In genomic region chr10:34698979-34699378, GRCh38 we compare ENCODE assay signal across 11 cellular contexts.
DNase-seq lines count a peak whose midpoint lies in the region; ATAC-seq and TF ChIP-seq lines count a peak whose summit lies in the region.
"Had no signal": no experiment of that assay in that cellular context is flagged by ENCODE, and none has a peak within 500 bp of the region (broad histone marks: within the 10 kb centered on the region; RNA-seq: fewer than 3 reads in every experiment).

No MANE protein-coding gene starts in this region.

- DNase-seq in MCF 10A (ENCODE audit: unreplicated experiment) (peak; percentile 66), breast epithelium (ENCODE audit: low spot score in 2 of 2) (no peak), amniotic stem cell (lab: John Stamatoyannopoulos, UW) (peak; percentile 22), glomerular visceral epithelial cell (ENCODE audit: extremely low spot score) (peak; percentile 88), upper lobe of right lung (no peak), substantia nigra (lab: John Stamatoyannopoulos, UW) (no peak)
- DNase-seq: NCI-H345 had no signal

- H3K4me3 Mint-ChIP-seq in MCF 10A (ENCODE audit: unreplicated experiment) = peak overlapping the region; percentile 12
- H3K4me3 Mint-ChIP-seq: activated naive CD8-positive, alpha-beta T cell had no signal

- H3K36me3 ChIP-seq in breast epithelium = no peaks in the 10 kb centered on the region
- H3K36me3 ChIP-seq in upper lobe of right lung = no peaks in the 10 kb centered on the region

- no TSS peak for BruUV-seq in MCF 10A (replicated peaks; lab: Mats Ljungman, UMichigan)

- peaks cover 6% of the 10 kb centered on the region for H3K9me3 Mint-ChIP-seq in MCF 10A (ENCODE audit: unreplicated experiment)

- H3K9me3 ChIP-seq in breast epithelium (no peaks in the 10 kb centered on the region), upper lobe of right lung (no peaks in the 10 kb centered on the region)

- H3K4me1 ChIP-seq in breast epithelium (peaks cover 0 to 8% of the 10 kb centered on the region in 2 donors), upper lobe of right lung (peaks cover 12% of the 10 kb centered on the region)

- H3K36me3 Mint-ChIP-seq in MCF 10A (ENCODE audit: insufficient read depth, unreplicated experiment) = peaks cover 13% of the 10 kb centered on the region
- H3K36me3 Mint-ChIP-seq: activated naive CD8-positive, alpha-beta T cell had no signal

- ATAC-seq in upper lobe of right lung (peak; percentile 76), HG03025 (IDR thresholded peaks at IDR 0.05; ENCODE audit: low FRiP score, unreplicated experiment) (no peak), HG02571 (IDR thresholded peaks at IDR 0.05; ENCODE audit: unreplicated experiment) (no peak)

- TF ChIP-seq POLR2A in breast epithelium (IDR thresholded peaks at IDR 0.05) = no peak

- TF ChIP-seq CTCF in MCF 10A (IDR thresholded peaks at IDR 0.05; ENCODE audit: unreplicated experiment) = no peak
- TF ChIP-seq CTCF in breast epithelium (IDR thresholded peaks at IDR 0.05) = no peak
- TF ChIP-seq CTCF in upper lobe of right lung (IDR thresholded peaks at IDR 0.05) = no peak

- H3K4me1 Mint-ChIP-seq in MCF 10A (ENCODE audit: insufficient read depth, unreplicated experiment) = peaks cover 60% of the 10 kb centered on the region

- H3K27me3 Mint-ChIP-seq in MCF 10A (ENCODE audit: insufficient read depth, unreplicated experiment) = no peaks in the 10 kb centered on the region

- H3K27me3 ChIP-seq in breast epithelium (no peaks in the 10 kb centered on the region), upper lobe of right lung (no peaks in the 10 kb centered on the region)

- peak overlapping the region in 1 of 2 donors; percentile 33 for H3K27ac ChIP-seq in breast epithelium
- peak overlapping the region; percentile 7 for H3K27ac ChIP-seq in upper lobe of right lung
- H3K27ac ChIP-seq in substantia nigra (ENCODE audit: low read depth, low read length, poor library complexity, severe bottlenecking) = no peak overlapping the region
- H3K27ac ChIP-seq: KMS-11 had no signal

- intact Hi-C loops in MCF 10A (cut with micrococcal nuclease) (no loop called here), breast epithelium (cut with DNase I; ENCODE audit: low total_unique reads) (no loop called here), upper lobe of right lung (cut with DNase I) (no loop called here)

- CTCF ChIA-PET in MCF 10A (lab: Yijun Ruan, JAX) = no interaction called here

- POLR2A ChIA-PET in MCF 10A (lab: Yijun Ruan, JAX) = interaction anchor here (0.6 to 1.4 kb wide), 4 partner anchors 10 to 48 kb away, joined by 3 to 5 read pairs (median 4); no protein-coding TSS in a partner anchor

- H3K4me3 ChIP-seq in breast epithelium (no peak overlapping the region), upper lobe of right lung (no peak overlapping the region)

- H3K27ac Mint-ChIP-seq in MCF 10A (ENCODE audit: low read depth, unreplicated experiment) = no peak overlapping the region
- H3K27ac Mint-ChIP-seq: activated naive CD8-positive, alpha-beta T cell had no signal

Comparison
In these comparisons a context has a peak if more than half of its experiments do, and no peak if none do; other contexts are left out.
1. DNase-seq: peak in MCF 10A (single experiment), amniotic stem cell (single experiment) and glomerular visceral epithelial cell (single experiment); none in breast epithelium (0 of 2), upper lobe of right lung (single experiment) and substantia nigra (0 of 49).